In genomic region chr16:19167710-19168172, GRCh38 we compare ENCODE assay signal across 8 cellular contexts. TPM values are rescaled to one million over a fixed set of nuclear protein-coding genes. Genes with fewer than 3 reads are reported as not detected.
DNase-seq lines count a peak whose midpoint lies in the region; ATAC-seq and TF ChIP-seq lines count a peak whose summit lies in the region.

No MANE protein-coding gene starts in this region.

- no peaks in the 10 kb centered on the region for H3K79me2 ChIP-seq in KMS-11 (ENCODE audit: insufficient read depth, low read depth)

- no peak for ATAC-seq in HG03039 (IDR thresholded peaks at IDR 0.05; ENCODE audit: unreplicated experiment)

- peak; percentile 66 to 76 for TF ChIP-seq RAD21 in liver (IDR thresholded peaks at IDR 0.05)

- H3K4me3 ChIP-seq in KMS-11 (IDR thresholded peaks at IDR 0.05; ENCODE audit: insufficient read depth, low read depth, low read length) (no peak overlapping the region), SJCRH30 (peak overlapping the region; percentile 77), liver (ENCODE audit: low read depth in 1 of 3, low read length in 3 of 3) (peak overlapping the region; percentile 67 to 85 (median 79))

- H2AFZ ChIP-seq in KMS-11 (ENCODE audit: low read depth) = peak overlapping the region; percentile 59; the same call in 1 of the 2 replicates

- peak overlapping the region; percentile 45; the same call in 1 of the 2 replicates for H3K4me2 ChIP-seq in KMS-11

- H3K27me3 ChIP-seq in KMS-11 (ENCODE audit: insufficient read depth, low read depth) (no peaks in the 10 kb centered on the region), SJCRH30 (no peaks in the 10 kb centered on the region), liver (ENCODE audit: control insufficient read depth in 4 of 4, insufficient read depth in 4 of 4, low read length in 3 of 4) (no peaks in the 10 kb centered on the region)

- TF ChIP-seq CTCF in GM10266 (IDR thresholded peaks at IDR 0.05; ENCODE audit: control insufficient read depth, insufficient read depth, low read depth, missing control alignments) = peak; percentile 88
- TF ChIP-seq CTCF in KMS-11 (conservative IDR thresholded peaks at IDR 0.05; ENCODE audit: low read depth, low read length) = peak; percentile 54
- TF ChIP-seq CTCF in liver (IDR thresholded peaks at IDR 0.05; ENCODE audit: low read depth, low read length, missing input control) = peak; percentile 75

- under 1% methylated on average over 45 of the region's 45 CpGs for WGBS in liver

- no peaks in the 10 kb centered on the region for H4K20me1 ChIP-seq in KMS-11 (ENCODE audit: insufficient read depth)

- H3K36me3 ChIP-seq in KMS-11 (ENCODE audit: insufficient read depth) (no peaks in the 10 kb centered on the region), SJCRH30 (no peaks in the 10 kb centered on the region), liver (ENCODE audit: control insufficient read depth in 4 of 4, insufficient read depth in 3 of 4, low read depth in 1 of 4, low read length in 3 of 4) (no peaks in the 10 kb centered on the region)

- H3K9me3 ChIP-seq in SJCRH30 (replicated peaks) (no peaks in the 10 kb centered on the region), liver (ENCODE audit: control insufficient read depth in 4 of 4, low read length in 3 of 4) (no peaks in the 10 kb centered on the region)

- H3K9ac ChIP-seq in KMS-11 (no peak overlapping the region), liver (ENCODE audit: low read depth in 1 of 2, low read length in 2 of 2) (no peak overlapping the region)

- H3K4me1 ChIP-seq in KMS-11 (ENCODE audit: low read depth, poor library complexity, severe bottlenecking) (no peaks in the 10 kb centered on the region), SJCRH30 (0 out of 2 replicates have a peak, but pooled peaks cover 4% of the 10 kb centered on the region), liver (ENCODE audit: control insufficient read depth in 4 of 4, insufficient read depth in 4 of 4, low read length in 3 of 4) (peaks cover 0 to 16% (median 8%) of the 10 kb centered on the region in 4 donors)

- DNase-seq in 8988T = peak; percentile 76
- DNase-seq in GM10266 (ENCODE audit: extremely low spot score) = peak; percentile 92
- DNase-seq in SJCRH30 = peak; percentile 82 to 89
- peak; percentile 86 for DNase-seq in dermis blood vessel endothelial cell
- DNase-seq in stimulated activated CD8-positive, alpha-beta memory T cell treated with anti-CD3 and anti-CD28 coated beads, Interleukin-15, amount 100 ng/mL, for 48 hours (ENCODE audit: low read depth in 2 of 2) = peak; percentile 43 to 57

- H3K27ac ChIP-seq in KMS-11 = no peak overlapping the region
- H3K27ac ChIP-seq in SJCRH30 = no peak overlapping the region
- H3K27ac ChIP-seq in liver (ENCODE audit: low read depth in 1 of 2, low read length in 2 of 2) = peak overlapping the region; percentile 73 to 75

TF ChIP-seq in liver, 16 proteins besides CTCF, POLR2A, EP300 and RAD21:
- TF ChIP-seq JUND (IDR thresholded peaks at IDR 0.05) (no peak), RXRA (IDR thresholded peaks at IDR 0.05) (no peak), EGR1 (IDR thresholded peaks at IDR 0.05; ENCODE audit: low read depth in 2 of 2) (no peak), HNF4G (IDR thresholded peaks at IDR 0.05) (no peak)

RNA-seq across cellular contexts. Expression of gene SYT17, which starts 0.3 kb away (rescaled TPM):
- 10.6 and 11.3 TPM in 2 replicates for total RNA-seq in SJCRH30 (2014; rRNA removed; shearing (Covaris generic))
- total RNA-seq in dermis blood vessel endothelial cell (2.2 and 2.9 TPM in 2 replicates), liver (1 to 10 TPM; 2.5 to 4.9 TPM)
- 1 to 10 TPM; 6.1 to 7.7 TPM for polyA plus RNA-seq in liver

RNA-seq across cellular contexts. Expression of gene ITPRIPL2, which starts 54.0 kb away (rescaled TPM):
- 3.5 and 3.6 TPM in 2 replicates for total RNA-seq in SJCRH30 (2014; rRNA removed; shearing (Covaris generic))
- total RNA-seq in dermis blood vessel endothelial cell (40.2 and 51.3 TPM in 2 replicates), liver (10 to 100 TPM in 1 of 2 donors, 1 to 10 TPM in 1; 5.6 to 14.3 TPM)
- 1 to 10 TPM; 2.2 to 5.4 TPM for polyA plus RNA-seq in liver

Comparison
In these comparisons a context has a peak if more than half of its experiments do, and no peak if none do; other contexts are left out.
1. H3K27ac ChIP-seq: peak in liver (2 of 2); none in KMS-11 (single experiment) and SJCRH30 (single experiment).
2. Peak in every context shown above with its lines, with median percentiles within 50 percentile points of each other: DNase-seq and CTCF ChIP-seq.